Comparison of ENCODE assay signal across 16 cellular contexts in the genomic region with DNA sequence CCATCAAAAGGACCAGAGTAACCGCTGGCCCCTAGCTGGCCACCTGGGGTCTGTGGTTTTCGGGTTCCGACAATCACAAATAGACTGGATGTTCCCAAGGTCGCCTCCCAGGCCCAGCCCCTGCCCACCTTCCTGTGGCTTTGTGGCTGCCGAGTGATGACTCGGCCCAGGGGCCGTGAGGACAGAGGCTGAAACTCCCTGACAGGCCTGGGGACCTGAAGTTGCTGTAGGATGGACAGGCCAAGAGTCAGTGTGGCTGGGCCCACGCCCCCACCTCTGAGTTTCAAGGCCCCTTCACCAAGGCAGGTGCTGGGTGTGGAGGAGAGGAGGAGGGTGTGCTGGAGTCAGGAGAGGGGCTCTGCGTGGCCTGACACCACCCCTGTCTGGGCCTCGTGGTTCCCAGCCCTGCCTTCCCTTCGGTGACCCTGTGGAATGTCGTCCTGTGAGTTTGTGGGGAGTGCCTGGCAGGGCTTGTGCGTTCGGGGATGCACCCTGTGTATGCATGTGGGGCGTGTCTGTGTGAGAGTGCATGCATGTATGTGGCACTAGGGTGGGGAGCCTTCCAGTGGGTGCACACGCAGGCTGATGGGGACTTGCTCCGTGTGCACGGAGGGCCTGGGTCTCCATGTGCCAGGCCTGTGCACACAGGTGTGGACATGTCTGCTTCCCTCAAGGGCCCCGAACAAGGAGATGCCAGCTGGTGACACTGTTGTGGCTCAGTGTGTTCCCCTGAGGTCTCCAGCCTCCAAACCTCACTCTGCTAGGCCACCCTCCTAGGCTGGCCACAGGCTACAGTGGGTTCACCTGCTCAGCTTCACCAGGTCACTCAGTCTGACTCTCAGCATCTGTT. TPM values are rescaled to one million over a fixed set of nuclear protein-coding genes. Genes with fewer than 3 reads are reported as not detected.
A peak's percentile ranks its signal among the peaks of the same experiment; 100 is the strongest.
DNase-seq lines count a peak whose midpoint lies in the region; ATAC-seq, FAIRE-seq and TF ChIP-seq lines count a peak whose summit lies in the region.
"Had no signal": no experiment of that assay in that cellular context is flagged by ENCODE, and none has a peak within 500 bp of the region (broad histone marks: within the 10 kb centered on the region; RNA-seq: fewer than 3 reads in every experiment).

No MANE protein-coding gene starts in this region.

- H2AFZ ChIP-seq in OCI-LY3 (ENCODE audit: low read depth, low read length) = no peak overlapping the region

- FAIRE-seq in D721Med (lab: Jason Lieb, UNC) = no peak

- TF ChIP-seq CTCF in OCI-LY3 (IDR thresholded peaks at IDR 0.05; ENCODE audit: low read depth, low read length) (no peak), type B pancreatic cell (conservative IDR thresholded peaks at IDR 0.05) (no peak), D721Med (IDR thresholded peaks at IDR 0.05; ENCODE audit: insufficient read depth, missing control alignments) (no peak)

- H3K4me3 Mint-ChIP-seq in activated CD8-positive, alpha-beta memory T cell treated with anti-CD3 and anti-CD28 coated beads, Interleukin-2, amount 10 ng/mL, durations not matched to agents 7 days and 5 days = peak overlapping the region; percentile 5
- H3K4me3 Mint-ChIP-seq in type B pancreatic cell = peak overlapping the region; percentile 68
- H3K4me3 Mint-ChIP-seq in activated naive CD4-positive, alpha-beta T cell treated with anti-CD3 and anti-CD28 coated beads for 36 hours = no peak overlapping the region

- peaks cover 96% of the 10 kb centered on the region for H3K79me2 ChIP-seq in OCI-LY3 (ENCODE audit: low read length)

- no peaks in the 10 kb centered on the region for H3K27me3 ChIP-seq in OCI-LY3 (ENCODE audit: low read depth, low read length)
- H3K27me3 ChIP-seq: vagina had no signal

- H3K36me3 ChIP-seq in OCI-LY3 (replicated peaks; ENCODE audit: low read depth, low read length) = peaks cover 46% of the 10 kb centered on the region
- H3K36me3 ChIP-seq: vagina had no signal

- DNase-seq in activated CD8-positive, alpha-beta memory T cell treated with anti-CD3 and anti-CD28 coated beads, Interleukin-2, amount 10 ng/mL, durations not matched to agents 7 days and 5 days = no peak
- no peak for DNase-seq in activated CD8-positive, alpha-beta memory T cell treated with anti-CD3 and anti-CD28 coated beads, Interleukin-2, amount 50 U/mL, for 4 hours
- DNase-seq in kidney tubule cell (ENCODE audit: low spot score) (peak; percentile 29), type B pancreatic cell (ENCODE audit: extremely low spot score, unreplicated experiment) (no peak), D721Med (ENCODE audit: insufficient read length, low spot score) (no peak), EL (no peak)
- DNase-seq in activated naive CD4-positive, alpha-beta T cell treated with anti-CD3 and anti-CD28 coated beads for 36 hours = no peak
- DNase-seq: effector memory CD4-positive, alpha-beta T cell; glutamatergic neuron; NCI-H2171; nucleus accumbens; stimulated activated CD4-positive, alpha-beta T cell treated with anti-CD3 and anti-CD28 coated beads, Interleukin-12 subunit alpha, Interleukin-12 subunit beta, amount 100 ng/mL, for 4 hours had no signal

- H3K9me3 ChIP-seq in OCI-LY3 (ENCODE audit: insufficient read depth, low read length) = no peaks in the 10 kb centered on the region
- H3K9me3 ChIP-seq: vagina had no signal

- H3K27ac Mint-ChIP-seq in activated CD8-positive, alpha-beta memory T cell treated with anti-CD3 and anti-CD28 coated beads, Interleukin-2, amount 10 ng/mL, durations not matched to agents 7 days and 5 days = peak overlapping the region; percentile 58
- H3K27ac Mint-ChIP-seq in type B pancreatic cell = peak overlapping the region; percentile 99
- no peak overlapping the region for H3K27ac Mint-ChIP-seq in activated naive CD4-positive, alpha-beta T cell treated with anti-CD3 and anti-CD28 coated beads for 36 hours

- H3K4me1 Mint-ChIP-seq in activated CD8-positive, alpha-beta memory T cell treated with anti-CD3 and anti-CD28 coated beads, Interleukin-2, amount 10 ng/mL, durations not matched to agents 7 days and 5 days = peaks cover 42% of the 10 kb centered on the region
- peaks cover 34% of the 10 kb centered on the region for H3K4me1 Mint-ChIP-seq in type B pancreatic cell (ENCODE audit: unreplicated experiment)
- peaks cover 15% of the 10 kb centered on the region for H3K4me1 Mint-ChIP-seq in activated naive CD4-positive, alpha-beta T cell treated with anti-CD3 and anti-CD28 coated beads for 36 hours (ENCODE audit: low read depth)

- H3K9ac ChIP-seq in OCI-LY3 (ENCODE audit: low read length) = peak overlapping the region; percentile 97

- H3K4me1 ChIP-seq in OCI-LY3 (ENCODE audit: low read length) = peaks cover 91% of the 10 kb centered on the region

- intact Hi-C loops in activated naive CD4-positive, alpha-beta T cell treated with anti-CD3 and anti-CD28 coated beads for 36 hours (cut with micrococcal nuclease) = no loop called here

- H3K4me3 ChIP-seq in OCI-LY3 (ENCODE audit: low read length) = peak overlapping the region; percentile 85
- H3K4me3 ChIP-seq: vagina had no signal

- H3K4me2 ChIP-seq in OCI-LY3 (ENCODE audit: low read length) = peak overlapping the region; percentile 95

- H3K27ac ChIP-seq in OCI-LY3 (ENCODE audit: low read length) = peak overlapping the region; percentile 98
- H3K27ac ChIP-seq: vagina had no signal

- peaks cover 48% of the 10 kb centered on the region for H4K20me1 ChIP-seq in OCI-LY3 (ENCODE audit: insufficient read depth, low read length)

- ATAC-seq in activated CD8-positive, alpha-beta memory T cell treated with anti-CD3 and anti-CD28 coated beads, Interleukin-2, amount 10 ng/mL, durations not matched to agents 7 days and 5 days = no peak
- ATAC-seq: left lobe of liver had no signal

- peaks cover 2% of the 10 kb centered on the region for H3K36me3 Mint-ChIP-seq in activated CD8-positive, alpha-beta memory T cell treated with anti-CD3 and anti-CD28 coated beads, Interleukin-2, amount 10 ng/mL, durations not matched to agents 7 days and 5 days
- H3K36me3 Mint-ChIP-seq in type B pancreatic cell = no peaks in the 10 kb centered on the region
- no peaks in the 10 kb centered on the region for H3K36me3 Mint-ChIP-seq in activated naive CD4-positive, alpha-beta T cell treated with anti-CD3 and anti-CD28 coated beads for 36 hours (ENCODE audit: low read depth)

- H3K27me3 Mint-ChIP-seq in activated CD8-positive, alpha-beta memory T cell treated with anti-CD3 and anti-CD28 coated beads, Interleukin-2, amount 10 ng/mL, durations not matched to agents 7 days and 5 days = no peaks in the 10 kb centered on the region
- H3K27me3 Mint-ChIP-seq in type B pancreatic cell = no peaks in the 10 kb centered on the region
- H3K27me3 Mint-ChIP-seq in activated naive CD4-positive, alpha-beta T cell treated with anti-CD3 and anti-CD28 coated beads for 36 hours (ENCODE audit: low read depth) = no peaks in the 10 kb centered on the region

- no peaks in the 10 kb centered on the region for H3K9me3 Mint-ChIP-seq in activated CD8-positive, alpha-beta memory T cell treated with anti-CD3 and anti-CD28 coated beads, Interleukin-2, amount 10 ng/mL, durations not matched to agents 7 days and 5 days (ENCODE audit: low read depth)
- H3K9me3 Mint-ChIP-seq in type B pancreatic cell = no peaks in the 10 kb centered on the region
- H3K9me3 Mint-ChIP-seq in activated naive CD4-positive, alpha-beta T cell treated with anti-CD3 and anti-CD28 coated beads for 36 hours = no peaks in the 10 kb centered on the region

- CTCF ChIA-PET in activated CD8-positive, alpha-beta memory T cell treated with anti-CD3 and anti-CD28 coated beads, Interleukin-2, amount 10 ng/mL, durations not matched to agents 7 days and 5 days (lab: Charles Lee) = no interaction called here
- CTCF ChIA-PET in activated naive CD4-positive, alpha-beta T cell treated with anti-CD3 and anti-CD28 coated beads for 36 hours (lab: Charles Lee) = interaction anchor here (1.5 kb wide), 1 partner anchor 15 kb away, joined by 4 read pairs; no protein-coding TSS in a partner anchor

RNA-seq across cellular contexts. Expression of a gene that starts 8.4 kb away (rescaled TPM):
- total RNA-seq in activated CD8-positive, alpha-beta memory T cell treated with anti-CD3 and anti-CD28 coated beads, Interleukin-2, amount 10 ng/mL, durations not matched to agents 7 days and 5 days = 1 to 10 TPM in 1 of 2 experiments, under 1 TPM in 1; 0.96 to 3.6 TPM
- total RNA-seq in type B pancreatic cell (ENCODE audit: low replicate concordance) = 47.0 and 115 TPM in 2 replicates
- under 1 TPM; 0.40 to 0.62 TPM for total RNA-seq in activated naive CD4-positive, alpha-beta T cell treated with anti-CD3 and anti-CD28 coated beads for 36 hours
- total RNA-seq: LHCN-M2 had no signal

RNA-seq across cellular contexts. Expression of a gene that starts 48.9 kb away (rescaled TPM):
- total RNA-seq in activated CD8-positive, alpha-beta memory T cell treated with anti-CD3 and anti-CD28 coated beads, Interleukin-2, amount 10 ng/mL, durations not matched to agents 7 days and 5 days = 10 to 100 TPM; 27.7 to 35.2 TPM
- total RNA-seq in type B pancreatic cell (ENCODE audit: low replicate concordance) = 26.0 and 31.0 TPM in 2 replicates
- total RNA-seq in activated naive CD4-positive, alpha-beta T cell treated with anti-CD3 and anti-CD28 coated beads for 36 hours = 10 to 100 TPM; 15.2 to 17.7 TPM

RNA-seq across cellular contexts. Expression of a gene that starts 53.7 kb away (rescaled TPM):
- 10 to 100 TPM; 40.6 to 45.7 TPM for total RNA-seq in activated CD8-positive, alpha-beta memory T cell treated with anti-CD3 and anti-CD28 coated beads, Interleukin-2, amount 10 ng/mL, durations not matched to agents 7 days and 5 days
- 35.0 and 35.5 TPM in 2 replicates for total RNA-seq in type B pancreatic cell (ENCODE audit: low replicate concordance)
- total RNA-seq in activated naive CD4-positive, alpha-beta T cell treated with anti-CD3 and anti-CD28 coated beads for 36 hours = 10 to 100 TPM; 33.3 to 35.1 TPM

Comparison
In these comparisons a context has a peak if more than half of its experiments do, and no peak if none do; other contexts are left out.
1. RNA of a gene that starts 8.4 kb away (total RNA-seq): 47.0 to 115 TPM in type B pancreatic cell; 0.96 to 3.6 TPM in activated CD8-positive, alpha-beta memory T cell treated with anti-CD3 and anti-CD28 coated beads, Interleukin-2, amount 10 ng/mL, durations not matched to agents 7 days and 5 days and 0.40 to 0.62 TPM in activated naive CD4-positive, alpha-beta T cell treated with anti-CD3 and anti-CD28 coated beads for 36 hours; every median in the first group is over 10 times any median in the second.